Comparison of ENCODE assay signal across 14 cellular contexts in the genomic region with DNA sequence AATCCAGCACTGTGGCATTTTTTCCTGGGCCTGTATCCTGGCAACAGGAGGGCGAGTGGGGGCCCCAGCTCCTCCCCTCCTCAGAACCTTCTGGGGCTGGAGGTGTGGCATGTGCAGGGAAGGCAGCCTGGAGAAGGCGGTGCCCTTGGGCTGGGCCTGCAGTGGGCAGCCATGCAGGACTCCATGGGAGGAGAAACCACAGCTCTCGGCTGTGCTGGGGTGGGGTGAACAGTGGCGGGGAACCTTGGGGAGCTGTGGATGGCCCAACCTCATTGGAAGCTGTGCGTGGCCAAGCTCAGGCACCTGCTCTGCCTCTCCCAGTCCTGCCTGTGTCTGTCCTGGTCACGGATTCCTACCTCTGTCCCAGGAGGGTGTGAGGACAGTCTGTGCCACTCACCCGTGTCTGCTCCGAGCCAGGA. TPM values are rescaled to one million over a fixed set of nuclear protein-coding genes. Genes with fewer than 3 reads are reported as not detected.
A peak's percentile ranks its signal among the peaks of the same experiment; 100 is the strongest.
DNase-seq lines count a peak whose midpoint lies in the region; ATAC-seq and TF ChIP-seq lines count a peak whose summit lies in the region.
"Had no signal": no experiment of that assay in that cellular context is flagged by ENCODE, and none has a peak within 500 bp of the region (broad histone marks: within the 10 kb centered on the region; RNA-seq: fewer than 3 reads in every experiment).

No MANE protein-coding gene starts in this region.

- H3K4me3 Mint-ChIP-seq in endodermal cell, result no peak overlapping the region

- H3K36me3 Mint-ChIP-seq in endodermal cell (ENCODE audit: low read depth), result peaks cover 5% of the 10 kb centered on the region

- H3K9me3 Mint-ChIP-seq in endodermal cell, result no peaks in the 10 kb centered on the region

- TF ChIP-seq CTCF in endodermal cell (conservative IDR thresholded peaks at IDR 0.05), result no peak
- TF ChIP-seq CTCF in mucosa of descending colon (IDR thresholded peaks at IDR 0.05), result no peak
- no peak for TF ChIP-seq CTCF in vagina (IDR thresholded peaks at IDR 0.05)

- WGBS in endodermal cell (ENCODE audit: insufficient coverage in 1 of 2, insufficient read length in 1 of 2), 2 experiments, result 91% methylated on average over 4 to 8 of the region's 8 CpGs

- peak; percentile 29 for DNase-seq in NCI-H748 (lab: John Stamatoyannopoulos, UW; ENCODE audit: unreplicated experiment)
- no peak for DNase-seq in NCI-H748 treated with DMSO at 0.1 percent for 48 hours (lab: John Stamatoyannopoulos, UW)
- no peak for DNase-seq in endodermal cell
- DNase-seq in mucosa of descending colon, result peak in 2 of 3 donors; percentile 28 to 53
- no peak for DNase-seq in vagina (ENCODE audit: extremely low spot score in 2 of 2)
- no peak for DNase-seq in RKO (ENCODE audit: low spot score)
- DNase-seq: activated CD4-positive, CD25-positive, alpha-beta regulatory T cell treated with anti-CD3 and anti-CD28 coated beads, Interleukin-2, amount 50 U/mL, for 72 hours; activated effector memory CD4-positive, alpha-beta T cell treated with anti-CD3 and anti-CD28 coated beads, Interleukin-2, amount 50 U/mL, for 16 hours; cerebellar nuclear complex had no signal

- H3K4me1 Mint-ChIP-seq in endodermal cell, result peaks cover 10% of the 10 kb centered on the region

- H3K9ac ChIP-seq in endodermal cell (ENCODE audit: extremely low read depth, low read length, poor library complexity, severe bottlenecking), result no peak overlapping the region

- intact Hi-C loops in mucosa of descending colon (cut with DNase I, micrococcal nuclease) (no loop called here), vagina (cut with DNase I) (no loop called here)

- TF ChIP-seq POLR2A in vagina (IDR thresholded peaks at IDR 0.05), result no peak

- no peaks in the 10 kb centered on the region for H3K27me3 Mint-ChIP-seq in endodermal cell (ENCODE audit: insufficient read depth)

- H3K4me3 ChIP-seq in endodermal cell (ENCODE audit: low read length) (no peak overlapping the region), mucosa of descending colon (no peak overlapping the region), vagina (no peak overlapping the region)
- H3K4me3 ChIP-seq: A549, ovary, SK-N-MC had no signal

- no peak overlapping the region for H3K27ac Mint-ChIP-seq in endodermal cell

- H3K4me1 ChIP-seq in endodermal cell (ENCODE audit: control insufficient read depth, insufficient read depth, low read length) (no peaks in the 10 kb centered on the region), mucosa of descending colon (ENCODE audit: low read depth) (no peaks in the 10 kb centered on the region), vagina (peaks cover 57% of the 10 kb centered on the region)

- H3K9me3 ChIP-seq in endodermal cell (ENCODE audit: control insufficient read depth, low read length) (no peaks in the 10 kb centered on the region), mucosa of descending colon (no peaks in the 10 kb centered on the region), vagina (no peaks in the 10 kb centered on the region)
- H3K9me3 ChIP-seq: A549, ovary had no signal

- H3K27ac ChIP-seq in endodermal cell (ENCODE audit: low read depth, low read length) (peak overlapping the region; percentile 97), vagina (peak overlapping the region; percentile 12)
- H3K27ac ChIP-seq: ovary, SK-N-MC had no signal

- ATAC-seq in mucosa of descending colon, result peak; percentile 31
- ATAC-seq in GM21423 (IDR thresholded peaks at IDR 0.05; ENCODE audit: unreplicated experiment), result no peak
- no peak for ATAC-seq in GM21576 (IDR thresholded peaks at IDR 0.05; ENCODE audit: unreplicated experiment)

- H3K27me3 ChIP-seq in endodermal cell (ENCODE audit: control insufficient read depth, insufficient read depth, low read length, poor library complexity, severe bottlenecking), result no peaks in the 10 kb centered on the region
- H3K27me3 ChIP-seq in vagina, result no peaks in the 10 kb centered on the region
- H3K27me3 ChIP-seq: ovary had no signal

- H3K36me3 ChIP-seq in endodermal cell (ENCODE audit: control insufficient read depth, insufficient read depth, low read length) (peaks cover 22% of the 10 kb centered on the region), mucosa of descending colon (ENCODE audit: low read depth) (no peaks in the 10 kb centered on the region), vagina (no peaks in the 10 kb centered on the region)
- H3K36me3 ChIP-seq: ovary had no signal

RNA-seq across cellular contexts. Expression of gene COL18A1, which starts 15.7 kb away (rescaled TPM):
- total RNA-seq in endodermal cell, result 100 to 1,000 TPM; 332 to 398 TPM
- 216 TPM for polyA plus RNA-seq in endodermal cell (2013, experiment 1 of 2)
- 213 TPM for polyA plus RNA-seq in endodermal cell (2013, experiment 2 of 2)
- 10 to 100 TPM in 2 of 3 donors, 1 to 10 TPM in 1; 4.6 to 46.9 (median 21.3) TPM for total RNA-seq in mucosa of descending colon
- total RNA-seq in vagina, result 86.7 TPM

Comparison
In these comparisons a context has a peak if more than half of its experiments do, and no peak if none do; other contexts are left out.
1. DNase-seq: peak in NCI-H748 (single experiment) and mucosa of descending colon (2 of 3); none in NCI-H748 treated with DMSO at 0.1 percent for 48 hours (single experiment), endodermal cell (single experiment), vagina (0 of 2) and RKO (single experiment).